Comparison of ENCODE assay signal across 8 cellular contexts in genomic region chr6:15400572-15401004, GRCh38.
DNase-seq lines count a peak whose midpoint lies in the region; ATAC-seq and TF ChIP-seq lines count a peak whose summit lies in the region.

No MANE protein-coding gene starts in this region.

- DNase-seq in GM13976 (ENCODE audit: low spot score): peak; percentile 48
- DNase-seq in NCI-H748 treated with DMSO at 0.1 percent for 48 hours (lab: John Stamatoyannopoulos, UW): peak; percentile 82
- DNase-seq in T47D (ENCODE audit: low read depth in 1 of 2, low spot score in 1 of 2): peak; percentile 55 to 75
- DNase-seq in left lobe of liver (ENCODE audit: low spot score): peak; percentile 60
- DNase-seq in stimulated activated naive CD8-positive, alpha-beta T cell treated with anti-CD3 and anti-CD28 coated beads, Interleukin-15, amount 100 ng/mL, for 72 hours: no peak

- H3K4me3 Mint-ChIP-seq in stimulated activated naive CD8-positive, alpha-beta T cell treated with anti-CD3 and anti-CD28 coated beads, Interleukin-15, amount 100 ng/mL, for 72 hours: peak overlapping the region; percentile 68 to 71

- TF ChIP-seq CTCF in GM13976 (IDR thresholded peaks at IDR 0.05; ENCODE audit: borderline replicate concordance, control extremely low read depth, extremely low read depth, insufficient read depth, missing control alignments): no peak

- peak overlapping the region; percentile 9 to 56 for H3K27ac Mint-ChIP-seq in stimulated activated naive CD8-positive, alpha-beta T cell treated with anti-CD3 and anti-CD28 coated beads, Interleukin-15, amount 100 ng/mL, for 72 hours

- in situ Hi-C loops in GM13976 (cut with MboI; ENCODE audit: low sequenced_read_pairs, unreplicated experiment) (no loop called here), T47D (cut with HindIII; ENCODE audit: low pct_unique_long_range_greater_than_20kb, low sequenced_read_pairs) (no loop called here)

- ATAC-seq in left lobe of liver (peak; percentile 59), GM18867 (IDR thresholded peaks at IDR 0.05; ENCODE audit: unreplicated experiment) (no peak), GM18511 (IDR thresholded peaks at IDR 0.05; ENCODE audit: unreplicated experiment) (no peak), HG03520 (IDR thresholded peaks at IDR 0.05; ENCODE audit: unreplicated experiment) (no peak)
- ATAC-seq in stimulated activated naive CD8-positive, alpha-beta T cell treated with anti-CD3 and anti-CD28 coated beads, Interleukin-15, amount 100 ng/mL, for 72 hours: peak; percentile 54

- H3K9me3 Mint-ChIP-seq in stimulated activated naive CD8-positive, alpha-beta T cell treated with anti-CD3 and anti-CD28 coated beads, Interleukin-15, amount 100 ng/mL, for 72 hours: no peaks in the 10 kb centered on the region

- peaks cover 77% of the 10 kb centered on the region for H3K4me1 Mint-ChIP-seq in stimulated activated naive CD8-positive, alpha-beta T cell treated with anti-CD3 and anti-CD28 coated beads, Interleukin-15, amount 100 ng/mL, for 72 hours

- H3K27me3 Mint-ChIP-seq in stimulated activated naive CD8-positive, alpha-beta T cell treated with anti-CD3 and anti-CD28 coated beads, Interleukin-15, amount 100 ng/mL, for 72 hours: no peaks in the 10 kb centered on the region

Comparison
In these comparisons a context has a peak if more than half of its experiments do, and no peak if none do; other contexts are left out.
1. DNase-seq: peak in GM13976 (single experiment), NCI-H748 treated with DMSO at 0.1 percent for 48 hours (single experiment), T47D (2 of 2) and left lobe of liver (single experiment); none in stimulated activated naive CD8-positive, alpha-beta T cell treated with anti-CD3 and anti-CD28 coated beads, Interleukin-15, amount 100 ng/mL, for 72 hours (0 of 2).
2. ATAC-seq: peak in left lobe of liver (single experiment) and stimulated activated naive CD8-positive, alpha-beta T cell treated with anti-CD3 and anti-CD28 coated beads, Interleukin-15, amount 100 ng/mL, for 72 hours (single experiment); none in GM18867 (single experiment), GM18511 (single experiment) and HG03520 (single experiment).